ENCODE assay signal across 15 cellular contexts in genomic region chr22:33300165-33300564, GRCh38.
DNase-seq lines count a peak whose midpoint lies in the region; ATAC-seq and TF ChIP-seq lines count a peak whose summit lies in the region.
"Had no signal": no experiment of that assay in that cellular context is flagged by ENCODE, and none has a peak within 500 bp of the region (broad histone marks: within the 10 kb centered on the region; RNA-seq: fewer than 3 reads in every experiment).

No MANE protein-coding gene starts in this region.

- ATAC-seq in GM21723 (IDR thresholded peaks at IDR 0.05; ENCODE audit: unreplicated experiment) (peak; percentile 4), GM18502 (IDR thresholded peaks at IDR 0.05; ENCODE audit: poor library complexity, unreplicated experiment) (no peak), HG02885 (IDR thresholded peaks at IDR 0.05; ENCODE audit: poor library complexity, unreplicated experiment) (no peak)

- DNase-seq in NCI-H1417 (lab: John Stamatoyannopoulos, UW) (peak in 2 of 3 experiments; percentile 22 to 54), NCI-H1417 treated with DMSO at 0.1 percent for 48 hours (lab: John Stamatoyannopoulos, UW) (no peak), renal cortical epithelial cell (ENCODE audit: low read depth) (peak; percentile 36), activated gamma-delta T cell (lab: John Stamatoyannopoulos, UW) (no peak)
- DNase-seq: aorta; effector CD4-positive, alpha-beta T cell; H7; KBM-7; NCI-H345; SW 1271 had no signal

- TF ChIP-seq CTCF in VCaP (conservative IDR thresholded peaks at IDR 0.05) = no peak

- H3K27ac ChIP-seq in VCaP = peak overlapping the region; percentile 65
- H3K27ac ChIP-seq: prostate gland had no signal

Comparison
In these comparisons a context has a peak if more than half of its experiments do, and no peak if none do; other contexts are left out.
1. DNase-seq: peak in NCI-H1417 (2 of 3) and renal cortical epithelial cell (single experiment); none in NCI-H1417 treated with DMSO at 0.1 percent for 48 hours (single experiment) and activated gamma-delta T cell (single experiment).